Comparison of ENCODE assay signal across 11 cellular contexts in genomic region chr1:110477041-110477440, GRCh38. TPM values are rescaled to one million over a fixed set of nuclear protein-coding genes. Genes with fewer than 3 reads are reported as not detected.
DNase-seq lines count a peak whose midpoint lies in the region; TF ChIP-seq lines count a peak whose summit lies in the region.
"Had no signal": no experiment of that assay in that cellular context is flagged by ENCODE, and none has a peak within 500 bp of the region (broad histone marks: within the 10 kb centered on the region; RNA-seq: fewer than 3 reads in every experiment).

No MANE protein-coding gene starts in this region.

- H3K4me3 Mint-ChIP-seq in Caco-2 (ENCODE audit: unreplicated experiment), result peak overlapping the region; percentile 27
- H3K4me3 Mint-ChIP-seq in nephron progenitor cell, result no peak overlapping the region
- H3K4me3 Mint-ChIP-seq: activated naive CD8-positive, alpha-beta T cell had no signal

- H2BK15ac ChIP-seq in mesendoderm (replicated peaks; ENCODE audit: low read depth), result no peak overlapping the region

- BruUV-seq in Caco-2 (replicated peaks; lab: Mats Ljungman, UMichigan), result TSS peak; percentile 50

- intact Hi-C loops in Caco-2 (cut with micrococcal nuclease; ENCODE audit: unreplicated experiment), result loop anchor here (1.0 kb wide), 2 partner anchors 13 to 19 kb away; no protein-coding TSS in a partner anchor
- intact Hi-C loops in colonic mucosa (cut with DNase I), result no loop called here
- intact Hi-C loops in uterus (cut with DNase I; ENCODE audit: low total_unique reads), result loop anchor here (5.0 kb wide), 1 partner anchor 360 kb away; no protein-coding TSS in a partner anchor

- no peak overlapping the region for H3K18ac ChIP-seq in mesendoderm (ENCODE audit: low read length)

- H3K27me3 Mint-ChIP-seq in Caco-2 (ENCODE audit: insufficient read depth, unreplicated experiment) (no peaks in the 10 kb centered on the region), nephron progenitor cell (ENCODE audit: low read depth, poor library complexity) (peaks cover 14% of the 10 kb centered on the region)
- H3K27me3 Mint-ChIP-seq: activated naive CD8-positive, alpha-beta T cell had no signal

- H3K27me3 ChIP-seq in Caco-2 (replicated peaks; ENCODE audit: control insufficient read depth, insufficient read depth, low read length), result no peaks in the 10 kb centered on the region
- H3K27me3 ChIP-seq in colonic mucosa, result no peaks in the 10 kb centered on the region
- no peaks in the 10 kb centered on the region for H3K27me3 ChIP-seq in mesendoderm (ENCODE audit: insufficient read depth, low read length, poor library complexity)
- no peaks in the 10 kb centered on the region for H3K27me3 ChIP-seq in uterus

- no peak overlapping the region for H2BK5ac ChIP-seq in mesendoderm (ENCODE audit: low read length)

- TF ChIP-seq CTCF in Caco-2 (IDR thresholded peaks at IDR 0.05; ENCODE audit: insufficient read depth in 1 of 2, low read depth in 1 of 2, low read length in 1 of 2, severe bottlenecking in 1 of 2, unreplicated experiment in 1 of 2) (no peak), LNCaP clone FGC (IDR thresholded peaks at IDR 0.05; ENCODE audit: control insufficient read depth, extremely low read depth, insufficient read depth) (no peak), colonic mucosa (IDR thresholded peaks at IDR 0.05) (no peak), uterus (IDR thresholded peaks at IDR 0.05) (no peak), nephron progenitor cell (IDR thresholded peaks at IDR 0.05) (no peak)

- no peak overlapping the region for H2AK5ac ChIP-seq in mesendoderm (ENCODE audit: low read length)

- no peak overlapping the region for H4K8ac ChIP-seq in mesendoderm (ENCODE audit: low read depth, low read length)

- H3K36me3 ChIP-seq in Caco-2 (ENCODE audit: control insufficient read depth, insufficient read depth, low read length), result no peaks in the 10 kb centered on the region
- no peaks in the 10 kb centered on the region for H3K36me3 ChIP-seq in colonic mucosa
- no peaks in the 10 kb centered on the region for H3K36me3 ChIP-seq in mesendoderm (ENCODE audit: control insufficient read depth, insufficient read depth, low read length)
- H3K36me3 ChIP-seq in uterus, result no peaks in the 10 kb centered on the region

- no peak overlapping the region for H3K4me2 ChIP-seq in mesendoderm (ENCODE audit: low read length)

- H3K27ac Mint-ChIP-seq in Caco-2 (ENCODE audit: unreplicated experiment) (peak overlapping the region; percentile 89), nephron progenitor cell (no peak overlapping the region)
- H3K27ac Mint-ChIP-seq: activated naive CD8-positive, alpha-beta T cell had no signal

- DNase-seq in Caco-2 (peak in 1 of 2 experiments; percentile 26), LNCaP clone FGC (ENCODE audit: low read depth) (peak; percentile 82), colonic mucosa (peak; percentile 25), mesendoderm (peak; percentile 46), uterus (no peak), nephron progenitor cell (no peak), pons (ENCODE audit: low spot score) (no peak)
- no peak for DNase-seq in stimulated activated naive CD4-positive, alpha-beta T cell treated with Interleukin-2 at 50 U/mL for 16 hours (lab: John Stamatoyannopoulos, UW)

- no peak overlapping the region for H3K56ac ChIP-seq in mesendoderm (ENCODE audit: low read length)

- no peak overlapping the region for H3K4ac ChIP-seq in mesendoderm (ENCODE audit: low read depth, low read length)

- WGBS in mesendoderm (ENCODE audit: extremely low coverage, insufficient coverage, low lambda C conversion rate), result no CpG with 5 or more reads among the region's 2 CpGs

- CTCF ChIA-PET in Caco-2 (lab: Charles Lee), result interaction anchor here (1.9 to 2.8 kb wide), 4 partner anchors 12 to 64 kb away, joined by 5 to 13 read pairs (median 7); no protein-coding TSS in a partner anchor

- H3K4me1 Mint-ChIP-seq in Caco-2 (ENCODE audit: low read depth, unreplicated experiment) (peaks cover 35% of the 10 kb centered on the region), nephron progenitor cell (peaks cover 5% of the 10 kb centered on the region)

- TF ChIP-seq POLR2A in uterus (IDR thresholded peaks at IDR 0.05), result no peak

- POLR2A ChIA-PET in Caco-2 (lab: Charles Lee), result interaction anchor here (1.5 kb wide), 1 partner anchor 12 kb away, joined by 4 read pairs; no protein-coding TSS in a partner anchor

- no peak overlapping the region for H2BK120ac ChIP-seq in mesendoderm (ENCODE audit: low read depth, low read length)

- H3K79me2 ChIP-seq in mesendoderm (ENCODE audit: control insufficient read depth, insufficient read depth, low read length), result no peaks in the 10 kb centered on the region

- H3K36me3 Mint-ChIP-seq in Caco-2 (ENCODE audit: insufficient read depth, unreplicated experiment), result peaks cover 11% of the 10 kb centered on the region
- no peaks in the 10 kb centered on the region for H3K36me3 Mint-ChIP-seq in nephron progenitor cell (ENCODE audit: low read depth)
- H3K36me3 Mint-ChIP-seq: activated naive CD8-positive, alpha-beta T cell had no signal

- H3K9ac ChIP-seq in colonic mucosa (ENCODE audit: low read depth in 2 of 2, low read length in 2 of 2), result no peak overlapping the region
- H3K9ac ChIP-seq in mesendoderm (ENCODE audit: low read length), result no peak overlapping the region

- H3K4me3 ChIP-seq in Caco-2 (ENCODE audit: low read depth, low read length) (no peak overlapping the region), LNCaP clone FGC (ENCODE audit: low read depth, low read length) (no peak overlapping the region), colonic mucosa (no peak overlapping the region), mesendoderm (ENCODE audit: low read length) (no peak overlapping the region), uterus (no peak overlapping the region)

- H3K27ac ChIP-seq in colonic mucosa, result no peak overlapping the region
- no peak overlapping the region for H3K27ac ChIP-seq in mesendoderm (ENCODE audit: low read depth, low read length)
- H3K27ac ChIP-seq in uterus, result no peak overlapping the region

- no peaks in the 10 kb centered on the region for H3K79me1 ChIP-seq in mesendoderm (ENCODE audit: low read length)

- H3K9me3 Mint-ChIP-seq in Caco-2 (ENCODE audit: unreplicated experiment), result no peaks in the 10 kb centered on the region
- no peaks in the 10 kb centered on the region for H3K9me3 Mint-ChIP-seq in nephron progenitor cell

- H3K9me3 ChIP-seq in Caco-2, result no peaks in the 10 kb centered on the region
- no peaks in the 10 kb centered on the region for H3K9me3 ChIP-seq in colonic mucosa
- no peaks in the 10 kb centered on the region for H3K9me3 ChIP-seq in uterus

- H3K23ac ChIP-seq in mesendoderm (ENCODE audit: low read length), result no peak overlapping the region

- H4K5ac ChIP-seq in mesendoderm (ENCODE audit: low read length), result no peak overlapping the region

- H3K4me1 ChIP-seq in Caco-2 (peaks cover 57% of the 10 kb centered on the region), colonic mucosa (no peaks in the 10 kb centered on the region), mesendoderm (ENCODE audit: control insufficient read depth, low read depth, low read length) (no peaks in the 10 kb centered on the region), uterus (no peaks in the 10 kb centered on the region)

RNA-seq across cellular contexts. Expression of gene PROK1, which starts 26.1 kb away (rescaled TPM):
- not detected in 2 replicates for total RNA-seq in Caco-2 (2022)
- total RNA-seq in colonic mucosa, result not detected
- 1.0 TPM for polyA plus RNA-seq in mesendoderm (2013, experiment 1 of 2)
- 0.95 TPM for polyA plus RNA-seq in mesendoderm (2013, experiment 2 of 2)
- total RNA-seq in uterus, result 1 to 10 TPM in 1 of 4 donors, not detected in 3; 1.4 TPM
- total RNA-seq: T-helper 2 cell treated with Interferon-gamma antibody and Interleukin-4, amounts not matched to agents 100 ng/mL and 5 ng/mL, for 36 hours had no signal

RNA-seq across cellular contexts. Expression of gene KCNA10, which starts 41.9 kb away (rescaled TPM):
- not detected in 2 replicates for total RNA-seq in Caco-2 (2022)
- not detected for total RNA-seq in colonic mucosa
- polyA plus RNA-seq in mesendoderm (2013, experiment 1 of 2), result not detected
- polyA plus RNA-seq in mesendoderm (2013, experiment 2 of 2), result not detected
- not detected for total RNA-seq in uterus
- total RNA-seq: posterior vena cava; T-helper 2 cell treated with Interferon-gamma antibody and Interleukin-4, amounts not matched to agents 100 ng/mL and 5 ng/mL, for 36 hours had no signal

Comparison
In these comparisons a context has a peak if more than half of its experiments do, and no peak if none do; other contexts are left out.
1. DNase-seq: peak in LNCaP clone FGC (single experiment), colonic mucosa (single experiment) and mesendoderm (single experiment); none in uterus (0 of 2), stimulated activated naive CD4-positive, alpha-beta T cell treated with Interleukin-2 at 50 U/mL for 16 hours (single experiment), nephron progenitor cell (single experiment) and pons (single experiment).